In the genomic region with DNA sequence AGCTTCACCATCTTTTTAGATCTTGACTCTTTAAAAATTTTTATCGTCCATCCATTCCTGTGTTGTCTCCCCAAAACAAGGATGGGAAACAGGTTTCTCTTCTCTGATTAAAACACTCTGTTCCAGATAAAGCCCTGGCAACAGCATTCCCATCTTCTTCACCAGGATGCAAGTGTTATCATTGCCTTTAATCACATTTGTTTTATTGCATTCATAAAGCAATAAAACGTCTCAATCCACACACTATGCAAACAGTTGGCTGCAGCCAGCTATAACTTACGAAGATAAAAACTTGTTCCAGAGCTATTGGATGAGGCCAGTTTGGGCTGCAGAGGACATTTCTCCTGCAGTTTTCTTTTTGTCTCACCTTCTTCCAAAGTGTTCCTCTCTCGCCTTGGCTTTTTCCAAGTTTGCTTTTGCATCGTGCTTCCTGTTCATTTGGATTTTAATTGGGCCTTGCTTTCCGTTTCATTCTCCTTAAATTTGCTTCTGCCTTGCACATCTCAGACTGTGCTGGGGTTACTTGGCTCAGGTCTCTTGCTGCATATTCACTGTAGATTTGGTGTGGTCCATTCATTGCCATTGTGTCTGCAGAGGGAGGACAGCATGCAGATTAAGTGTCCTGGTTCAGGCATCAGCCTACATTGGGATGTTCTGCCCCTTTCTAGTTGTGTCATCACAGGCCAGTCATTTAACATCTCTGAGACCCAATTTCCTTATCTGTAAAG, we compare ENCODE assay signal across 20 cellular contexts.
A peak's percentile ranks its signal among the peaks of the same experiment; 100 is the strongest.
DNase-seq lines count a peak whose midpoint lies in the region; ATAC-seq and TF ChIP-seq lines count a peak whose summit lies in the region.
"Had no signal": no experiment of that assay in that cellular context is flagged by ENCODE, and none has a peak within 500 bp of the region (broad histone marks: within the 10 kb centered on the region; RNA-seq: fewer than 3 reads in every experiment).

No MANE protein-coding gene starts in this region.

- no peaks in the 10 kb centered on the region for H3K27me3 Mint-ChIP-seq in GM23338 (ENCODE audit: insufficient read depth, low read depth, poor library complexity)

- H3K9me2 ChIP-seq in GM23338 (ENCODE audit: insufficient read depth) (peaks cover 22% of the 10 kb centered on the region), PC-3 (replicated peaks; ENCODE audit: low read length) (no peaks in the 10 kb centered on the region)

- ATAC-seq in GM23338, result no peak
- ATAC-seq in PC-3, result peak; percentile 87
- no peak for ATAC-seq in HG03025 (IDR thresholded peaks at IDR 0.05; ENCODE audit: low FRiP score, unreplicated experiment)
- ATAC-seq: GM12878, HCT116, Right ventricle myocardium inferior had no signal

- H3K4me3 ChIP-seq in GM23338 (no peak overlapping the region), PC-3 (ENCODE audit: low read length) (no peak overlapping the region), prostate gland (no peak overlapping the region), WERI-Rb-1 (ENCODE audit: low read depth, low read length) (no peak overlapping the region), suprapubic skin (no peak overlapping the region)
- H3K4me3 ChIP-seq: BLaER1, GM12878, SJSA1 had no signal

- H3F3A ChIP-seq in GM23338 (replicated peaks; ENCODE audit: low read depth) (no peaks in the 10 kb centered on the region), PC-3 (ENCODE audit: low read length, unreplicated experiment) (no peaks in the 10 kb centered on the region)

- no peak overlapping the region for H3K9ac ChIP-seq in PC-3 (ENCODE audit: low read length)
- H3K9ac ChIP-seq: BLaER1 had no signal

- H3K27ac ChIP-seq in GM23338 (ENCODE audit: low read depth) (no peak overlapping the region), PC-3 (ENCODE audit: low read length) (no peak overlapping the region), prostate gland (peak overlapping the region in 1 of 2 donors; percentile 22), WERI-Rb-1 (no peak overlapping the region), suprapubic skin (no peak overlapping the region)
- H3K27ac ChIP-seq: BLaER1, SJSA1 had no signal

- DNase-seq in GM23338 (ENCODE audit: low spot score) (no peak), PC-3 (peak; percentile 27), left kidney (ENCODE audit: low read depth, low spot score) (peak; percentile 15), prostate gland (ENCODE audit: low spot score) (peak; percentile 46), WERI-Rb-1 (no peak), kidney glomerular epithelial cell (lab: John Stamatoyannopoulos, UW) (no peak), suprapubic skin (ENCODE audit: low spot score in 2 of 2) (no peak)
- DNase-seq: ACHN; CD4-positive, alpha-beta memory T cell; DND-41; NCI-H1092 treated with DMSO at 0.1 percent for 48 hours; NCI-H1436 treated with DMSO at 0.1 percent for 48 hours; NCI-H2029; NCI-H524 treated with DMSO at 0.1 percent for 48 hours had no signal

- H3K9me3 ChIP-seq in PC-3 (ENCODE audit: low read length) (no peaks in the 10 kb centered on the region), prostate gland (no peaks in the 10 kb centered on the region), WERI-Rb-1 (ENCODE audit: severe bottlenecking) (no peaks in the 10 kb centered on the region), suprapubic skin (no peaks in the 10 kb centered on the region)
- H3K9me3 ChIP-seq: BLaER1, SJSA1 had no signal

- TF ChIP-seq EP300 in suprapubic skin (IDR thresholded peaks at IDR 0.05), result no peak

- intact Hi-C loops in PC-3 (cut with micrococcal nuclease) (no loop called here), prostate gland (cut with DNase I) (no loop called here)

- TF ChIP-seq CTCF in GM23338 (conservative IDR thresholded peaks at IDR 0.05; ENCODE audit: low read depth in 2 of 2) (no peak), PC-3 (conservative IDR thresholded peaks at IDR 0.05; ENCODE audit: low read depth, low read length) (no peak), prostate gland (IDR thresholded peaks at IDR 0.05) (no peak), WERI-Rb-1 (IDR thresholded peaks at IDR 0.05; ENCODE audit: low read depth, low read length) (no peak), suprapubic skin (IDR thresholded peaks at IDR 0.05) (no peak)

- TF ChIP-seq POLR2A in prostate gland (IDR thresholded peaks at IDR 0.05), result no peak
- TF ChIP-seq POLR2A in suprapubic skin (IDR thresholded peaks at IDR 0.05), result no peak

- H3K27me3 ChIP-seq in GM23338 (ENCODE audit: insufficient read depth), result no peaks in the 10 kb centered on the region
- no peaks in the 10 kb centered on the region for H3K27me3 ChIP-seq in PC-3 (ENCODE audit: low read length)
- no peaks in the 10 kb centered on the region for H3K27me3 ChIP-seq in prostate gland (replicated peaks; ENCODE audit: insufficient read depth)
- no peaks in the 10 kb centered on the region for H3K27me3 ChIP-seq in WERI-Rb-1 (ENCODE audit: insufficient read depth, low read depth, severe bottlenecking)
- no peaks in the 10 kb centered on the region for H3K27me3 ChIP-seq in suprapubic skin
- H3K27me3 ChIP-seq: BLaER1, SJSA1 had no signal

- no peak overlapping the region for H3K4me3 Mint-ChIP-seq in GM23338
- H3K4me3 Mint-ChIP-seq: CD4-positive, alpha-beta memory T cell had no signal

- CTCF ChIA-PET in PC-3 (lab: Charles Lee), result no interaction called here

- H3K4me1 Mint-ChIP-seq in GM23338, result peaks cover 10% of the 10 kb centered on the region

- H4K20me1 ChIP-seq in GM23338 (replicated peaks; ENCODE audit: insufficient read depth) (no peaks in the 10 kb centered on the region), PC-3 (ENCODE audit: low read length) (no peaks in the 10 kb centered on the region)
- H4K20me1 ChIP-seq: BLaER1 had no signal

- H3K36me3 Mint-ChIP-seq in GM23338 (ENCODE audit: low read depth), result no peaks in the 10 kb centered on the region
- H3K36me3 Mint-ChIP-seq: CD4-positive, alpha-beta memory T cell had no signal

- H2AFZ ChIP-seq in GM23338 (peak overlapping the region; percentile 70; the same call in 1 of the 2 replicates), PC-3 (ENCODE audit: low read length) (no peak overlapping the region)

- POLR2A ChIA-PET in PC-3 (lab: Charles Lee; ENCODE audit: unreplicated experiment), result interaction anchor here (0.7 kb wide), 1 partner anchor 389 kb away, joined by 3 read pairs; no protein-coding TSS in a partner anchor

- 14% methylated on average over 6 of the region's 6 CpGs for WGBS in prostate gland
- 78% methylated on average over 6 of the region's 6 CpGs for WGBS in suprapubic skin

- BruUV-seq in PC-3 (replicated peaks; lab: Mats Ljungman, UMichigan), result no TSS peak

- H3K9me3 Mint-ChIP-seq in GM23338, result no peaks in the 10 kb centered on the region; the same call in 1 of the 3 replicates

- H3K4me1 ChIP-seq in GM23338 (ENCODE audit: insufficient read depth), result peaks cover 11% of the 10 kb centered on the region; the same call in 1 of the 2 replicates
- H3K4me1 ChIP-seq in PC-3 (ENCODE audit: insufficient read depth, low read length), result peaks cover 6% of the 10 kb centered on the region; the same call in 1 of the 2 replicates
- peaks cover 13% of the 10 kb centered on the region for H3K4me1 ChIP-seq in prostate gland (replicated peaks)
- H3K4me1 ChIP-seq in suprapubic skin, result no peaks in the 10 kb centered on the region
- H3K4me1 ChIP-seq: BLaER1 had no signal

- H3K79me2 ChIP-seq in GM23338 (replicated peaks; ENCODE audit: insufficient read depth) (no peaks in the 10 kb centered on the region), PC-3 (ENCODE audit: low read length) (no peaks in the 10 kb centered on the region)

- no peak overlapping the region for H3K27ac Mint-ChIP-seq in GM23338
- H3K27ac Mint-ChIP-seq: CD4-positive, alpha-beta memory T cell had no signal

- H3K4me2 ChIP-seq in GM23338, result no peak overlapping the region
- no peak overlapping the region for H3K4me2 ChIP-seq in PC-3 (ENCODE audit: low read length)
- H3K4me2 ChIP-seq: BLaER1 had no signal

- H3K36me3 ChIP-seq in GM23338 (ENCODE audit: insufficient read depth) (no peaks in the 10 kb centered on the region), PC-3 (ENCODE audit: low read depth, low read length) (no peaks in the 10 kb centered on the region), prostate gland (no peaks in the 10 kb centered on the region), WERI-Rb-1 (no peaks in the 10 kb centered on the region), suprapubic skin (no peaks in the 10 kb centered on the region)
- H3K36me3 ChIP-seq: BLaER1, SJSA1 had no signal

TF ChIP-seq in GM23338, 12 proteins besides CTCF, POLR2A, EP300 and RAD21 (continues in another document):
- TF ChIP-seq ZNF331 (CRISPR knock-in tag; IDR thresholded peaks at IDR 0.05; ENCODE audit: low read depth), result no peak
- TF ChIP-seq JUNB (IDR thresholded peaks at IDR 0.05; ENCODE audit: unreplicated experiment), result no peak
- no peak for TF ChIP-seq REST (IDR thresholded peaks at IDR 0.05; ENCODE audit: unreplicated experiment)

Comparison
In these comparisons a context has a peak if more than half of its experiments do, and no peak if none do; other contexts are left out.
1. DNase-seq: peak in PC-3 (single experiment), left kidney (single experiment) and prostate gland (single experiment); none in GM23338 (single experiment), WERI-Rb-1 (single experiment), kidney glomerular epithelial cell (single experiment) and suprapubic skin (0 of 2).